19 cellular contexts compared by ENCODE assay signal in the genomic region with DNA sequence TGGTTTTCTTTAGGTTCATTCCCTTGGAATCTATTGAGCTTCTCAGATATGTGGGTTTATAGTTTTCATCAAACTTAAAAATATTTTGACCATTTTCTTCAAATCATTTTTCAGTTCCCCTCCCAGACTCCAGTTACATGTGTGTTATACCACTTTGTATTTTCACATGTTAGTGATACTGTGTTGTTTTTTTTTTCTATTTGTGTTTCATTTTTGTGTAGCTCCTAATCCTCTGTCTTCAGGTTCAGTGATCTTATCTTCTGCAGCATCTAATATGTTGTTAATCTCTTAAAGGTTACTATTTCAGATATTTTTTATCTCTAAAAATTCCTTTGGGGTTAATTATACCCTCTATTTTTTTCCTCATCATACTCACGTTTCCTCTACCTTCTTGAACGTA.
"Had no signal": no experiment of that assay in that cellular context is flagged by ENCODE, and none has a peak within 500 bp of the region (broad histone marks: within the 10 kb centered on the region; RNA-seq: fewer than 3 reads in every experiment).

No MANE protein-coding gene starts in this region.

- H3K27ac Mint-ChIP-seq: mesothelial cell of epicardium, naive B cell, natural killer cell had no signal

- H3K27me3 ChIP-seq: dorsolateral prefrontal cortex, esophagus muscularis mucosa, foreskin keratinocyte, gastroesophageal sphincter, heart right ventricle, left lung had no signal

- DNase-seq: dermis blood vessel endothelial cell; dorsolateral prefrontal cortex; effector CD4-positive, alpha-beta T cell; effector memory CD4-positive, alpha-beta T cell; foreskin keratinocyte; heart right ventricle; hippocampal formation; left cardiac atrium; left lung; left ventricle myocardium superior; lower lobe of right lung; mesenchymal stem cell; mucosa of descending colon; naive B cell; natural killer cell had no signal

- H3K4me1 Mint-ChIP-seq: mesothelial cell of epicardium, naive B cell, natural killer cell had no signal

- H3K4me3 ChIP-seq: coronary artery, dorsolateral prefrontal cortex, esophagus muscularis mucosa, gastroesophageal sphincter, heart right ventricle, left lung, lower lobe of right lung, mucosa of descending colon had no signal

- H3K27ac ChIP-seq: coronary artery, dorsolateral prefrontal cortex, esophagus muscularis mucosa, foreskin keratinocyte, gastroesophageal sphincter, heart right ventricle, left lung, lower lobe of right lung had no signal

- H3K4me3 Mint-ChIP-seq: mesothelial cell of epicardium, naive B cell, natural killer cell had no signal

- H3K4me1 ChIP-seq: esophagus muscularis mucosa, foreskin keratinocyte, gastroesophageal sphincter, heart right ventricle, left lung, lower lobe of right lung had no signal

- H3K36me3 ChIP-seq: esophagus muscularis mucosa, gastroesophageal sphincter, heart right ventricle, left lung, lower lobe of right lung had no signal

- ATAC-seq: foreskin keratinocyte, gastroesophageal sphincter, heart right ventricle, left cardiac atrium, left lung, left ventricle myocardium superior, lower lobe of right lung, mucosa of descending colon, natural killer cell had no signal
